Comparison of ENCODE assay signal across 9 cellular contexts in genomic region chr16:69711115-69711740, GRCh38. TPM values are rescaled to one million over a fixed set of nuclear protein-coding genes. Genes with fewer than 3 reads are reported as not detected.
DNase-seq lines count a peak whose midpoint lies in the region; ATAC-seq and TF ChIP-seq lines count a peak whose summit lies in the region.
"Had no signal": no experiment of that assay in that cellular context is flagged by ENCODE, and none has a peak within 500 bp of the region (broad histone marks: within the 10 kb centered on the region; RNA-seq: fewer than 3 reads in every experiment).

No MANE protein-coding gene starts in this region.

- H3K4me2 ChIP-seq in mammary epithelial cell (ENCODE audit: insufficient read depth, low read depth, low read length) = peak overlapping the region; percentile 50

- POLR2A ChIA-PET in HEK293 (lab: Yijun Ruan, JAX) = interaction anchor here (4.0 kb wide), 1 partner anchor 43 kb away, joined by 10 read pairs; the partner anchor contains the start of gene NOB1

- peak overlapping the region; percentile 39 for H3K9ac ChIP-seq in mammary epithelial cell (ENCODE audit: insufficient read depth, low read length)

- no peaks in the 10 kb centered on the region for H4K20me1 ChIP-seq in mammary epithelial cell (ENCODE audit: insufficient read depth, low read length)

- H3K27ac ChIP-seq in HEK293 (ENCODE audit: extremely low read depth, low read depth, low read length) (no peak overlapping the region), mammary epithelial cell (ENCODE audit: insufficient read depth, low read depth, low read length) (peak overlapping the region; percentile 70)

- dilution Hi-C loops in mammary epithelial cell (cut with HindIII; ENCODE audit: low sequenced_read_pairs) = no loop called here

- in situ Hi-C loops in mammary epithelial cell (cut with MboI; ENCODE audit: low sequenced_read_pairs in 2 of 2) = loop anchor here in 1 of 2 donors (5.0 kb wide), 1 partner anchor 41 kb away; the partner anchor contains the start of gene NOB1

- H2AFZ ChIP-seq in mammary epithelial cell (ENCODE audit: low read depth, low read length) = peak overlapping the region; percentile 38

- no peak overlapping the region for H3K4me3 ChIP-seq in AG09309 (ENCODE audit: control insufficient read depth, low read depth, low read length)
- no peak overlapping the region for H3K4me3 ChIP-seq in HEK293 (ENCODE audit: low read depth, low read length)
- H3K4me3 ChIP-seq in mammary epithelial cell (replicated peaks in 1 of 3; ENCODE audit: insufficient read depth in 1 of 3, low read depth in 2 of 3, low read length in 3 of 3) = no peak overlapping the region

- DNase-seq in AG09309 (ENCODE audit: low read depth) (peak; percentile 46), mammary epithelial cell (peak; percentile 98), mucosa of gallbladder (ENCODE audit: low spot score) (peak; percentile 60), KG1 (lab: John Stamatoyannopoulos, UW) (no peak), NCI-H510A (lab: John Stamatoyannopoulos, UW) (no peak)
- DNase-seq: activated CD4-positive, alpha-beta T cell treated with anti-CD3 and anti-CD28 coated beads for 1 hour had no signal

- ATAC-seq in HG03039 (IDR thresholded peaks at IDR 0.05; ENCODE audit: unreplicated experiment) (no peak), GM18505 (IDR thresholded peaks at IDR 0.05; ENCODE audit: unreplicated experiment) (no peak)

- no peak for TF ChIP-seq POLR2A in GM18505 (IDR thresholded peaks at IDR 0.05; ENCODE audit: borderline replicate concordance, extremely low read depth, insufficient read depth, insufficient read length)

- no peaks in the 10 kb centered on the region for H3K79me2 ChIP-seq in mammary epithelial cell (ENCODE audit: insufficient read depth, low read length)

- H3K27me3 ChIP-seq in mammary epithelial cell (ENCODE audit: insufficient read depth, low read length) = no peaks in the 10 kb centered on the region

- no peaks in the 10 kb centered on the region for H3K4me1 ChIP-seq in HEK293 (ENCODE audit: control insufficient read depth, insufficient read depth, low read length)
- H3K4me1 ChIP-seq in mammary epithelial cell (ENCODE audit: insufficient read depth, low read length) = peaks cover 31% of the 10 kb centered on the region

- peaks cover 0 to 31% of the 10 kb centered on the region in 2 experiments; a peak in 2 of 3 replicates for H3K36me3 ChIP-seq in HEK293 (ENCODE audit: control insufficient read depth in 2 of 2, insufficient read depth in 1 of 2, low read length in 2 of 2)
- H3K36me3 ChIP-seq in mammary epithelial cell (ENCODE audit: insufficient read depth, low read length) = peaks cover 23% of the 10 kb centered on the region

- H3K9me3 ChIP-seq in HEK293 (ENCODE audit: control insufficient read depth, insufficient read depth, low read depth, low read length) (no peaks in the 10 kb centered on the region), mammary epithelial cell (replicated peaks; ENCODE audit: insufficient read depth, low read length) (no peaks in the 10 kb centered on the region)

- under 1% methylated on average over 9 of the region's 12 CpGs for WGBS in mammary epithelial cell (ENCODE audit: low coverage, missing lambda C conversion rate)

- TF ChIP-seq CTCF in AG09309 (IDR thresholded peaks at IDR 0.05; ENCODE audit: control insufficient read depth, insufficient read depth, low read depth, low read length, missing control alignments) = no peak
- no peak for TF ChIP-seq CTCF in HEK293 (tag by site-specific recombination; IDR thresholded peaks at IDR 0.05)
- no peak for TF ChIP-seq CTCF in mammary epithelial cell (conservative IDR thresholded peaks at IDR 0.05 in 1 of 2, IDR thresholded peaks at IDR 0.05 in 1 of 2; ENCODE audit: extremely low read depth in 1 of 2, insufficient read depth in 1 of 2, low read depth in 1 of 2, low read length in 2 of 2)

- CTCF ChIA-PET in HEK293 (lab: Yijun Ruan, JAX) = interaction anchor here (1.1 to 3.7 kb wide), 5 partner anchors 12 to 314 kb away, joined by 3 to 37 read pairs (median 5); partner anchors contain the start of gene NOB1
- CTCF ChIA-PET in mammary epithelial cell (lab: Charles Lee; ENCODE audit: low non-redundant PET) = no interaction called here

- intact Hi-C loops in mammary epithelial cell (cut with micrococcal nuclease) = no loop called here

- BruUV-seq in mammary epithelial cell (replicated peaks; lab: Mats Ljungman, UMichigan) = no TSS peak

TF ChIP-seq in HEK293, 187 proteins besides CTCF, POLR2A, EP300 and RAD21:
- TF ChIP-seq ZNF350 (tag by site-specific recombination; IDR thresholded peaks at IDR 0.05) (no peak), ZNF561 (tag by site-specific recombination; IDR thresholded peaks at IDR 0.05; ENCODE audit: borderline replicate concordance) (no peak), ZFHX2 (tag by site-specific recombination; conservative IDR thresholded peaks at IDR 0.05) (0 out of 2 replicates have a peak, but pooled peaks have one; percentile 13), SP7 (tag by site-specific recombination; IDR thresholded peaks at IDR 0.05) (no peak), ZNF530 (tag by site-specific recombination; IDR thresholded peaks at IDR 0.05; ENCODE audit: low read depth) (no peak), ZNF394 (tag by site-specific recombination; IDR thresholded peaks at IDR 0.05; ENCODE audit: borderline replicate concordance) (no peak)

RNA-seq across cellular contexts. Expression of gene NQO1, which starts 15.1 kb away (rescaled TPM):
- total RNA-seq in mammary epithelial cell = 100 to 1,000 TPM; 241 to 421 TPM
- 446 TPM for polyA plus RNA-seq in mammary epithelial cell
- 221 TPM for polyA minus RNA-seq in mammary epithelial cell
- total RNA-seq in mucosa of gallbladder = 528 TPM

RNA-seq across cellular contexts. Expression of gene NOB1, which starts 43.5 kb away (rescaled TPM):
- total RNA-seq in mammary epithelial cell (10 to 100 TPM; 30.7 to 72.3 TPM), mucosa of gallbladder (31.6 TPM)
- polyA plus RNA-seq in mammary epithelial cell = 90.4 TPM
- 83.8 TPM for polyA minus RNA-seq in mammary epithelial cell

RNA-seq across cellular contexts. Expression of gene WWP2, which starts 50.9 kb away (rescaled TPM):
- 10 to 100 TPM; 30.3 to 32.8 TPM for total RNA-seq in mammary epithelial cell
- polyA plus RNA-seq in mammary epithelial cell = 13.3 TPM
- polyA minus RNA-seq in mammary epithelial cell = 41.5 TPM
- total RNA-seq in mucosa of gallbladder = 68.6 TPM

Comparison
In these comparisons a context has a peak if more than half of its experiments do, and no peak if none do; other contexts are left out.
1. DNase-seq: peak in AG09309 (single experiment), mammary epithelial cell (single experiment) and mucosa of gallbladder (single experiment); none in KG1 (single experiment) and NCI-H510A (single experiment).